In the genomic region with DNA sequence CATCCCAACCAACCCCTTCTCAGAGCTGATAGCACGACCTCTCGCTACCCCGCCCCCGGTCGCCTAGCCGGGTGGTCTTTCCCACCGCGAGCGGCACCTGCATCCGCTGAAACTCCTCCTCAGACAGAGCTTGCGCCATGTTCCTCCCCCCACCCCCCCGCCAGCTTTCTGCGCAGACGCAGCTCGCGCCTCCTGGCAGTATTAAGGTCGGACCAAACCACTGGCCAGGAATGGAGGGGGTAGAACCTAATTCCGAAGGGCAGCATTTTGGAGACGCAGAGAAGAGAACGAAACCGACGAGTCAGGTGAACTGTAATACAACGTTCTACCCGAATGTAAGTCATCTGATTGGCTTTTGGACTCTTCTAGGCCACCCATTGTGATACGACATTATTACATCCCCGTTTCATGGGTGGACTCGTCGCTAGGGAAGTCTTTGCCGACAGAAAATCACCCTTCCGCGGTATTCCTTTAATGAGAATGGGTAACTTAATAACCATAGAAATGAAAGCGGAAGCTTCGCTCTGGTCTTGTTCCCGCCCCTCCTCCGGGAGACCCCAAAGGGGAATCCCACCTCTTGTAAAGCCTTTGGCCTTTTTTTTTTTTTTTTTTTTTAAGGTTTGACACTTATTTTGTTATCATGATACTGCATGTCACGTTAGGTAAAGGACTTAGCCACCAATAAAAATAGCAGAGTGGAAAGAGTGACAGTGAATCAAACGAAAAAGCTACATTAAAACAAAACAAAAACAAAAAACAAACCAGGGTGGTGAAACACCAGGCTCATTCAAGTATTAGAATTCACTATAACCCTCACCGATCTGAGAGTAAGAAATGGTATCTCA, we compare ENCODE assay signal across 8 cellular contexts. TPM values are rescaled to one million over a fixed set of nuclear protein-coding genes. Genes with fewer than 3 reads are reported as not detected.
DNase-seq lines count a peak whose midpoint lies in the region; TF ChIP-seq lines count a peak whose summit lies in the region.

A gene with protein sequence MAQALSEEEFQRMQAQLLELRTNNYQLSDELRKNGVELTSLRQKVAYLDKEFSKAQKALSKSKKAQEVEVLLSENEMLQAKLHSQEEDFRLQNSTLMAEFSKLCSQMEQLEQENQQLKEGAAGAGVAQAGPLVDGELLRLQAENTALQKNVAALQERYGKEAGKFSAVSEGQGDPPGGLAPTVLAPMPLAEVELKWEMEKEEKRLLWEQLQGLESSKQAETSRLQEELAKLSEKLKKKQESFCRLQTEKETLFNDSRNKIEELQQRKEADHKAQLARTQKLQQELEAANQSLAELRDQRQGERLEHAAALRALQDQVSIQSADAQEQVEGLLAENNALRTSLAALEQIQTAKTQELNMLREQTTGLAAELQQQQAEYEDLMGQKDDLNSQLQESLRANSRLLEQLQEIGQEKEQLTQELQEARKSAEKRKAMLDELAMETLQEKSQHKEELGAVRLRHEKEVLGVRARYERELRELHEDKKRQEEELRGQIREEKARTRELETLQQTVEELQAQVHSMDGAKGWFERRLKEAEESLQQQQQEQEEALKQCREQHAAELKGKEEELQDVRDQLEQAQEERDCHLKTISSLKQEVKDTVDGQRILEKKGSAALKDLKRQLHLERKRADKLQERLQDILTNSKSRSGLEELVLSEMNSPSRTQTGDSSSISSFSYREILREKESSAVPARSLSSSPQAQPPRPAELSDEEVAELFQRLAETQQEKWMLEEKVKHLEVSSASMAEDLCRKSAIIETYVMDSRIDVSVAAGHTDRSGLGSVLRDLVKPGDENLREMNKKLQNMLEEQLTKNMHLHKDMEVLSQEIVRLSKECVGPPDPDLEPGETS (minus strand): TSS at position 174 of the 845 bp plus-strand sequence. CDS start 35 bp downstream, at position 139.

- DNase-seq in GF-D8 (lab: John Stamatoyannopoulos, UW), result peak; percentile 51
- DNase-seq in NAMALWA (ENCODE audit: low spot score), result peak; percentile 89
- peak; percentile 90 for DNase-seq in SK-N-SH
- peak; percentile 74 for DNase-seq in activated naive CD4-positive, alpha-beta T cell treated with anti-CD3 and anti-CD28 coated beads, Interleukin-2, amount 50 U/mL, for 16 hours
- peak; percentile 76 for DNase-seq in globus pallidus (ENCODE audit: low spot score)
- DNase-seq in occipital lobe (lab: John Stamatoyannopoulos, UW), result peak; percentile 74

- H3K9me3 ChIP-seq in HEK293 (ENCODE audit: control insufficient read depth, insufficient read depth, low read depth, low read length), result no peaks in the 10 kb centered on the region
- H3K9me3 ChIP-seq in SK-N-SH, result no peaks in the 10 kb centered on the region

- CTCF ChIA-PET in HEK293 (lab: Yijun Ruan, JAX) (interaction anchor here (0.7 to 1.5 kb wide), 4 partner anchors 30 to 353 kb away, joined by 3 to 9 read pairs (median 5); a partner anchor contains a TSS), SK-N-SH (lab: Yijun Ruan, JAX) (interaction anchor here (0.6 to 1.7 kb wide), 3 partner anchors 11 to 320 kb away, joined by 3 to 10 read pairs (median 4); a partner anchor contains a TSS)

- 1% methylated on average over 38 of the region's 38 CpGs for WGBS in SK-N-SH (ENCODE audit: low lambda C conversion rate)

- no peak for TF ChIP-seq RAD21 in SK-N-SH (IDR thresholded peaks at IDR 0.05; ENCODE audit: low read length)

- peaks cover 17% of the 10 kb centered on the region; the same call in 1 of the 2 replicates for H3K79me2 ChIP-seq in SK-N-SH (ENCODE audit: insufficient read depth)

- H3K27ac ChIP-seq in HEK293 (ENCODE audit: extremely low read depth, low read depth, low read length), result peak within 1 kb of the TSS; percentile 91
- peak within 1 kb of the TSS; percentile 84 to 90 for H3K27ac ChIP-seq in SK-N-SH (ENCODE audit: low read depth in 2 of 2, low read length in 1 of 2)
- peak within 1 kb of the TSS; percentile 70 for H3K27ac ChIP-seq in temporal lobe (ENCODE audit: low read depth, low read length)

- H3K4me3 ChIP-seq in HEK293 (ENCODE audit: low read depth, low read length), result peak within 1 kb of the TSS; percentile 77
- peak within 1 kb of the TSS; percentile 75 to 80 for H3K4me3 ChIP-seq in SK-N-SH (ENCODE audit: low read depth in 2 of 2, low read length in 1 of 2)

- POLR2A ChIA-PET in HEK293 (lab: Yijun Ruan, JAX), result interaction anchor here (0.6 to 1.5 kb wide), 13 partner anchors 11 to 427 kb away, joined by 3 to 14 read pairs (median 3); a partner anchor contains a TSS
- POLR2A ChIA-PET in SK-N-SH (lab: Yijun Ruan, JAX), result interaction anchor here (0.6 to 1.2 kb wide), 8 partner anchors 11 to 1459 kb away, joined by 3 to 5 read pairs (median 4); a partner anchor contains a TSS

- peak within 1 kb of the TSS; percentile 98 for H2AFZ ChIP-seq in SK-N-SH (ENCODE audit: low read depth)

- peak within 1 kb of the TSS; percentile 83 for H3K4me2 ChIP-seq in SK-N-SH

- peak in 1 of 2 experiments; percentile 28; a peak in 1 of 4 replicates for TF ChIP-seq EP300 in SK-N-SH (IDR thresholded peaks at IDR 0.05; ENCODE audit: borderline replicate concordance in 1 of 2, low read depth in 1 of 2, low read length in 1 of 2)

- no peaks in the 10 kb centered on the region; the same call in 1 of the 2 replicates for H3K27me3 ChIP-seq in SK-N-SH (ENCODE audit: insufficient read depth)

- no peaks in the 10 kb centered on the region for H3K4me1 ChIP-seq in HEK293 (ENCODE audit: control insufficient read depth, insufficient read depth, low read length)
- H3K4me1 ChIP-seq in SK-N-SH (ENCODE audit: control insufficient read depth in 1 of 2, insufficient read depth in 2 of 2, low read depth in 1 of 2, low read length in 1 of 2), result peaks cover 0 to 8% of the 10 kb centered on the region in 2 experiments; a peak in 2 of 4 replicates

- H3K36me3 ChIP-seq in HEK293 (ENCODE audit: control insufficient read depth in 2 of 2, insufficient read depth in 1 of 2, low read length in 2 of 2) (peaks cover 8 to 24% of the 10 kb centered on the region in 2 experiments; a peak in 2 of 3 replicates), SK-N-SH (replicated peaks in 1 of 2; ENCODE audit: control insufficient read depth in 1 of 2, insufficient read depth in 2 of 2, low read length in 1 of 2) (peaks cover 13 to 19% of the 10 kb centered on the region in 2 experiments)

- no peaks in the 10 kb centered on the region for H3K9me2 ChIP-seq in SK-N-SH

- TF ChIP-seq CTCF in HEK293 (tag by site-specific recombination; IDR thresholded peaks at IDR 0.05) (no peak), SK-N-SH (IDR thresholded peaks at IDR 0.05) (no peak)

- H3K9ac ChIP-seq in SK-N-SH, result peak within 1 kb of the TSS; percentile 90

- peaks cover 5% of the 10 kb centered on the region for H3F3A ChIP-seq in SK-N-SH (replicated peaks; ENCODE audit: insufficient read depth)

- H4K20me1 ChIP-seq in SK-N-SH (ENCODE audit: insufficient read depth), result no peaks in the 10 kb centered on the region

TF ChIP-seq in HEK293, 187 proteins besides CTCF, POLR2A, EP300 and RAD21 (continues in another document):
- TF ChIP-seq ZNF664 (tag by site-specific recombination; IDR thresholded peaks at IDR 0.05), result no peak
- no peak for TF ChIP-seq ZNF624 (tag by site-specific recombination; IDR thresholded peaks at IDR 0.05)
- TF ChIP-seq ZFP37 (tag by site-specific recombination; IDR thresholded peaks at IDR 0.05), result no peak

TF ChIP-seq in SK-N-SH, 30 proteins besides CTCF, POLR2A, EP300 and RAD21 (continues in another document):
- TF ChIP-seq RCOR1 (IDR thresholded peaks at IDR 0.05; ENCODE audit: low read length) (no peak), RFX5 (IDR thresholded peaks at IDR 0.05; ENCODE audit: low read length) (no peak), TCF12 (IDR thresholded peaks at IDR 0.05) (peak; percentile 16; the same call in 1 of the 2 replicates), YY1 (IDR thresholded peaks at IDR 0.05; ENCODE audit: low read depth) (peak; percentile 92), NRF1 (IDR thresholded peaks at IDR 0.05; ENCODE audit: low read depth, low read length) (peak; percentile 81), FOXM1 (IDR thresholded peaks at IDR 0.05; ENCODE audit: low read depth) (no peak), ELF1 (IDR thresholded peaks at IDR 0.05) (peak; percentile 59; the same call in 1 of the 2 replicates), MXI1 (IDR thresholded peaks at IDR 0.05; ENCODE audit: low read depth, low read length) (peak; percentile 34; the same call in 1 of the 2 replicates), TAF1 (IDR thresholded peaks at IDR 0.05; ENCODE audit: borderline replicate concordance, low read depth, low read length) (peak; percentile 99)
- TF ChIP-seq, protein P1, sequence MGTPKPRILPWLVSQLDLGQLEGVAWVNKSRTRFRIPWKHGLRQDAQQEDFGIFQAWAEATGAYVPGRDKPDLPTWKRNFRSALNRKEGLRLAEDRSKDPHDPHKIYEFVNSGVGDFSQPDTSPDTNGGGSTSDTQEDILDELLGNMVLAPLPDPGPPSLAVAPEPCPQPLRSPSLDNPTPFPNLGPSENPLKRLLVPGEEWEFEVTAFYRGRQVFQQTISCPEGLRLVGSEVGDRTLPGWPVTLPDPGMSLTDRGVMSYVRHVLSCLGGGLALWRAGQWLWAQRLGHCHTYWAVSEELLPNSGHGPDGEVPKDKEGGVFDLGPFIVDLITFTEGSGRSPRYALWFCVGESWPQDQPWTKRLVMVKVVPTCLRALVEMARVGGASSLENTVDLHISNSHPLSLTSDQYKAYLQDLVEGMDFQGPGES (IDR thresholded peaks at IDR 0.05; ENCODE audit: low read depth, low read length), result no peak
- TF ChIP-seq, protein P2, sequence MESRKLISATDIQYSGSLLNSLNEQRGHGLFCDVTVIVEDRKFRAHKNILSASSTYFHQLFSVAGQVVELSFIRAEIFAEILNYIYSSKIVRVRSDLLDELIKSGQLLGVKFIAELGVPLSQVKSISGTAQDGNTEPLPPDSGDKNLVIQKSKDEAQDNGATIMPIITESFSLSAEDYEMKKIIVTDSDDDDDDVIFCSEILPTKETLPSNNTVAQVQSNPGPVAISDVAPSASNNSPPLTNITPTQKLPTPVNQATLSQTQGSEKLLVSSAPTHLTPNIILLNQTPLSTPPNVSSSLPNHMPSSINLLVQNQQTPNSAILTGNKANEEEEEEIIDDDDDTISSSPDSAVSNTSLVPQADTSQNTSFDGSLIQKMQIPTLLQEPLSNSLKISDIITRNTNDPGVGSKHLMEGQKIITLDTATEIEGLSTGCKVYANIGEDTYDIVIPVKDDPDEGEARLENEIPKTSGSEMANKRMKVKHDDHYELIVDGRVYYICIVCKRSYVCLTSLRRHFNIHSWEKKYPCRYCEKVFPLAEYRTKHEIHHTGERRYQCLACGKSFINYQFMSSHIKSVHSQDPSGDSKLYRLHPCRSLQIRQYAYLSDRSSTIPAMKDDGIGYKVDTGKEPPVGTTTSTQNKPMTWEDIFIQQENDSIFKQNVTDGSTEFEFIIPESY (IDR thresholded peaks at IDR 0.05; ENCODE audit: borderline replicate concordance, low read depth), result no peak
- TF ChIP-seq, protein P3, sequence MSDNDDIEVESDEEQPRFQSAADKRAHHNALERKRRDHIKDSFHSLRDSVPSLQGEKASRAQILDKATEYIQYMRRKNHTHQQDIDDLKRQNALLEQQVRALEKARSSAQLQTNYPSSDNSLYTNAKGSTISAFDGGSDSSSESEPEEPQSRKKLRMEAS (IDR thresholded peaks at IDR 0.05; ENCODE audit: low read depth), result peak; percentile 55

RNA-seq across cellular contexts. Expression of the gene that starts here (rescaled TPM):
- 63.6 and 66.9 TPM in 2 replicates for polyA plus RNA-seq in SK-N-SH (2012; rRNA removed)
- 39.7 and 47.3 TPM in 2 replicates for polyA plus RNA-seq in SK-N-SH (2012; cell fraction: cytosol; rRNA removed)
- polyA plus RNA-seq in SK-N-SH (2012; cell fraction: nucleus; rRNA removed), result 172 and 184 TPM in 2 replicates
- 29.9 TPM for total RNA-seq in occipital lobe
- 27.8 TPM for total RNA-seq in temporal lobe

Comparison
In these comparisons a context has a peak if more than half of its experiments do, and no peak if none do; other contexts are left out.
1. Peak in every context shown above with its lines: DNase-seq, H3K4me3 ChIP-seq and H3K27ac ChIP-seq.